ENCODE assay signal across 27 cellular contexts in the genomic region with DNA sequence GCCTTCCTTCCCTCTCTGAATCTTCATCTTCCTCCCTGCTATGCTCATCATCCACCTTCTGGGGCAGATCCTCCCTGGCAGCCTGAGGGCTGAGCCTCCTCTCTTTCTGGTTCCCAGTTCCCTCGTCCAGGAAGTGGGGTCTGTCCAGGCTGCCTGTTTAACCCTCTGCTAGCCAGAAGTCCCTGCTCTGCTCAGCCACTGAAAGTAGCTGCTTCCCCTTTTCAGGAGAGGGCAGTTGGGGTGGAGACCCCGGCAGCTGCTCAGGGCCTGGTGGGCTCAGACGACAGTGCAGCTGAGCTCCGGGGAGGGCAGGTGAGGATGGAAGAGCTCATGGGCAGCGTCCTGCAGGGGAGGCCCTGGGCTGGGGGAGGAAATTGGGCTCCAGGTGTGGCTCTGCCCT. TPM values are rescaled to one million over a fixed set of nuclear protein-coding genes. Genes with fewer than 3 reads are reported as not detected.
DNase-seq lines count a peak whose midpoint lies in the region; ATAC-seq and TF ChIP-seq lines count a peak whose summit lies in the region.
"Had no signal": no experiment of that assay in that cellular context is flagged by ENCODE, and none has a peak within 500 bp of the region (broad histone marks: within the 10 kb centered on the region; RNA-seq: fewer than 3 reads in every experiment).

No MANE protein-coding gene starts in this region.

- no peak overlapping the region for H3K4me3 ChIP-seq in BLaER1
- no peak overlapping the region for H3K4me3 ChIP-seq in NB4 (ENCODE audit: low read depth, low read length)
- H3K4me3 ChIP-seq: A549, left ventricle myocardium inferior, sigmoid colon had no signal

- H3K27me3 Mint-ChIP-seq in activated CD4-positive, alpha-beta memory T cell treated with anti-CD3 and anti-CD28 coated beads for 36 hours = peaks cover 22% of the 10 kb centered on the region

- TF ChIP-seq CTCF in NB4 (IDR thresholded peaks at IDR 0.05; ENCODE audit: low read depth, low read length) = no peak

- no peaks in the 10 kb centered on the region for H3K36me3 Mint-ChIP-seq in activated CD4-positive, alpha-beta memory T cell treated with anti-CD3 and anti-CD28 coated beads for 36 hours

- H3K4me1 Mint-ChIP-seq in activated CD4-positive, alpha-beta memory T cell treated with anti-CD3 and anti-CD28 coated beads for 36 hours (ENCODE audit: low read depth) = no peaks in the 10 kb centered on the region

- no peaks in the 10 kb centered on the region for H3K9me3 Mint-ChIP-seq in activated CD4-positive, alpha-beta memory T cell treated with anti-CD3 and anti-CD28 coated beads for 36 hours
- H3K9me3 Mint-ChIP-seq: activated T-helper 2 cell treated with anti-CD3 and anti-CD28 coated beads, Interferon-gamma antibody, Interleukin-2, Interleukin-4, amounts not matched to agents 10 μg/mL and 5 μg/mL and 100 μg/mL, durations not matched to agents 14 hours and 24 hours and 36 hours; nephron progenitor cell had no signal

- TF ChIP-seq POLR2A in NB4 (IDR thresholded peaks at IDR 0.05; ENCODE audit: extremely low read depth, insufficient read length) = no peak

- peak overlapping the region; percentile 56; the same call in 1 of the 2 replicates for H3K9ac ChIP-seq in BLaER1

- H3K9me3 ChIP-seq in BLaER1 = no peaks in the 10 kb centered on the region
- H3K9me3 ChIP-seq: A549, BE2C, left ventricle myocardium inferior, sigmoid colon had no signal

- POLR2A ChIA-PET in activated CD4-positive, alpha-beta memory T cell treated with anti-CD3 and anti-CD28 coated beads for 36 hours (lab: Charles Lee) = no interaction called here

- H3K4me1 ChIP-seq in BLaER1 = peaks cover 52% of the 10 kb centered on the region
- H3K4me1 ChIP-seq: A549, BE2C, foreskin keratinocyte, left ventricle myocardium inferior, sigmoid colon had no signal

- CTCF ChIA-PET in activated CD4-positive, alpha-beta memory T cell treated with anti-CD3 and anti-CD28 coated beads for 36 hours (lab: Charles Lee) = no interaction called here

- H3K4me3 Mint-ChIP-seq in activated CD4-positive, alpha-beta memory T cell treated with anti-CD3 and anti-CD28 coated beads for 36 hours = no peak overlapping the region
- H3K4me3 Mint-ChIP-seq: nephron progenitor cell had no signal

- H3K27ac ChIP-seq in BLaER1 = peak overlapping the region; percentile 74
- H3K27ac ChIP-seq: A549, foreskin keratinocyte, HL-60, left ventricle myocardium inferior, sigmoid colon, WERI-Rb-1 had no signal

- intact Hi-C loops in activated CD4-positive, alpha-beta memory T cell treated with anti-CD3 and anti-CD28 coated beads for 36 hours (cut with micrococcal nuclease) = no loop called here

- H3K36me3 ChIP-seq in BLaER1 = no peaks in the 10 kb centered on the region
- H3K36me3 ChIP-seq: BE2C, left ventricle myocardium inferior, sigmoid colon, WERI-Rb-1 had no signal

- peak; percentile 29 for DNase-seq in NB4 (ENCODE audit: low read depth)
- no peak for DNase-seq in C1 segment of cervical spinal cord (lab: John Stamatoyannopoulos, UW)
- DNase-seq in activated CD4-positive, alpha-beta memory T cell treated with anti-CD3 and anti-CD28 coated beads for 36 hours = no peak
- DNase-seq in AG08396 (ENCODE audit: low spot score) = no peak
- DNase-seq: activated CD4-positive, alpha-beta T cell treated with anti-CD3 and anti-CD28 coated beads, Interleukin-2, amount 50 U/mL, for 1 hour; BE2C; cerebellar nuclear complex; erythroblast; foreskin keratinocyte; hippocampal formation; left ventricle myocardium inferior; midbrain; NCI-H1417; NCI-H510A treated with DMSO at 0.1 percent for 48 hours; posterior cingulate gyrus; sigmoid colon; WERI-Rb-1 had no signal

- ATAC-seq in GM18907 (IDR thresholded peaks at IDR 0.05; ENCODE audit: unreplicated experiment) (peak; percentile 43), GM21737 (IDR thresholded peaks at IDR 0.05; ENCODE audit: unreplicated experiment) (peak; percentile 38), GM21367 (IDR thresholded peaks at IDR 0.05; ENCODE audit: unreplicated experiment) (no peak)
- ATAC-seq: A549, foreskin keratinocyte, HepG2, SK-N-SH treated with all-trans-retinoic acid at 6 μM for 48 hours had no signal

- H3K27me3 ChIP-seq in BLaER1 = no peaks in the 10 kb centered on the region
- H3K27me3 ChIP-seq: sigmoid colon had no signal

- H4K20me1 ChIP-seq in BLaER1 = no peaks in the 10 kb centered on the region

- H3K27ac Mint-ChIP-seq in activated CD4-positive, alpha-beta memory T cell treated with anti-CD3 and anti-CD28 coated beads for 36 hours = no peak overlapping the region
- H3K27ac Mint-ChIP-seq: activated T-helper 2 cell treated with anti-CD3 and anti-CD28 coated beads, Interferon-gamma antibody, Interleukin-2, Interleukin-4, amounts not matched to agents 10 μg/mL and 5 μg/mL and 100 μg/mL, durations not matched to agents 14 hours and 24 hours and 36 hours had no signal

- H3K4me2 ChIP-seq in BLaER1 = peak overlapping the region; percentile 72
- H3K4me2 ChIP-seq: A549 had no signal

RNA-seq across cellular contexts. Expression of gene ETV3, which starts 43.1 kb away (rescaled TPM):
- 10 to 100 TPM; 30.9 to 32.4 TPM for total RNA-seq in activated CD4-positive, alpha-beta memory T cell treated with anti-CD3 and anti-CD28 coated beads for 36 hours
